25 cellular contexts compared by ENCODE assay signal in genomic region chr2:102461188-102461587, GRCh38. TPM values are rescaled to one million over a fixed set of nuclear protein-coding genes. Genes with fewer than 3 reads are reported as not detected.
DNase-seq lines count a peak whose midpoint lies in the region; ATAC-seq and TF ChIP-seq lines count a peak whose summit lies in the region.
"Had no signal": no experiment of that assay in that cellular context is flagged by ENCODE, and none has a peak within 500 bp of the region (broad histone marks: within the 10 kb centered on the region; RNA-seq: fewer than 3 reads in every experiment).

No MANE protein-coding gene starts in this region.

- peaks cover 2% of the 10 kb centered on the region for H3K9me3 ChIP-seq in mesenchymal stem cell (ENCODE audit: control insufficient read depth, low read length)
- H3K9me3 ChIP-seq: A549, BE2C had no signal

- no peak overlapping the region for H2AK5ac ChIP-seq in mesenchymal stem cell (ENCODE audit: low read length, severe bottlenecking)

- H3K36me3 ChIP-seq in mesenchymal stem cell (ENCODE audit: control insufficient read depth in 1 of 2, insufficient read depth in 2 of 2, low read depth in 1 of 2, low read length in 2 of 2): no peaks in the 10 kb centered on the region
- H3K36me3 ChIP-seq: BE2C; BLaER1 treated with 17β-estradiol and CSF1 and Interleukin-3, amounts not matched to agents 10 nM and 100 nM had no signal

- no peak overlapping the region for H3K9ac ChIP-seq in mesenchymal stem cell (ENCODE audit: low read length)
- H3K9ac ChIP-seq: BLaER1 treated with 17β-estradiol and CSF1 and Interleukin-3, amounts not matched to agents 10 nM and 100 nM; GM23248 had no signal

- H3K79me1 ChIP-seq in mesenchymal stem cell (replicated peaks; ENCODE audit: low read length, poor library complexity, severe bottlenecking): no peaks in the 10 kb centered on the region

- H3K36me3 Mint-ChIP-seq in natural killer cell treated with Interleukin-12 subunit alpha and Interleukin-12 subunit beta and Interleukin-15 and Interleukin-18, amount 100 ng/mL, for 72 hours: no peaks in the 10 kb centered on the region
- no peaks in the 10 kb centered on the region for H3K36me3 Mint-ChIP-seq in natural killer cell
- H3K36me3 Mint-ChIP-seq in stimulated activated memory B cell treated with anti-CD40 and anti-IgM and Interleukin-4, amounts not matched to agents 10 μg/mL and 1 μg/mL and 100 μg/mL, for 72 hours: no peaks in the 10 kb centered on the region
- H3K36me3 Mint-ChIP-seq: CD14-positive monocyte; CD4-positive, alpha-beta memory T cell had no signal

- no peak for TF ChIP-seq CTCF in natural killer cell (IDR thresholded peaks at IDR 0.05)

- no peak overlapping the region for H3K4me2 ChIP-seq in mesenchymal stem cell (ENCODE audit: low read length, poor library complexity, severe bottlenecking)
- H3K4me2 ChIP-seq: A549; BLaER1 treated with 17β-estradiol and CSF1 and Interleukin-3, amounts not matched to agents 10 nM and 100 nM had no signal

- peak overlapping the region; percentile 50 for H4K91ac ChIP-seq in mesenchymal stem cell (ENCODE audit: low read length)

- peaks cover 14 to 32% of the 10 kb centered on the region in 2 experiments for H3K27me3 ChIP-seq in mesenchymal stem cell (ENCODE audit: control insufficient read depth in 1 of 2, insufficient read depth in 1 of 2, low read length in 2 of 2)
- H3K27me3 ChIP-seq: BE2C; BLaER1 treated with 17β-estradiol and CSF1 and Interleukin-3, amounts not matched to agents 10 nM and 100 nM had no signal

- no peaks in the 10 kb centered on the region for H3K9me3 Mint-ChIP-seq in natural killer cell treated with Interleukin-12 subunit alpha and Interleukin-12 subunit beta and Interleukin-15 and Interleukin-18, amount 100 ng/mL, for 72 hours
- no peaks in the 10 kb centered on the region for H3K9me3 Mint-ChIP-seq in natural killer cell
- H3K9me3 Mint-ChIP-seq in stimulated activated memory B cell treated with anti-CD40 and anti-IgM and Interleukin-4, amounts not matched to agents 10 μg/mL and 1 μg/mL and 100 μg/mL, for 72 hours: peaks cover 9% of the 10 kb centered on the region

- 93% methylated on average over 6 of the region's 6 CpGs for WGBS in mesenchymal stem cell

- H2BK5ac ChIP-seq in mesenchymal stem cell (ENCODE audit: low read depth, low read length, poor library complexity, severe bottlenecking): no peak overlapping the region

- no peak overlapping the region for H3K27ac Mint-ChIP-seq in natural killer cell treated with Interleukin-12 subunit alpha and Interleukin-12 subunit beta and Interleukin-15 and Interleukin-18, amount 100 ng/mL, for 72 hours
- no peak overlapping the region for H3K27ac Mint-ChIP-seq in natural killer cell
- no peak overlapping the region for H3K27ac Mint-ChIP-seq in stimulated activated memory B cell treated with anti-CD40 and anti-IgM and Interleukin-4, amounts not matched to agents 10 μg/mL and 1 μg/mL and 100 μg/mL, for 72 hours
- H3K27ac Mint-ChIP-seq: CD14-positive monocyte; CD4-positive, alpha-beta memory T cell had no signal

- DNase-seq in natural killer cell treated with Interleukin-12 subunit alpha and Interleukin-12 subunit beta and Interleukin-15 and Interleukin-18, amount 100 ng/mL, for 72 hours (ENCODE audit: low spot score): no peak
- DNase-seq in natural killer cell (no peak), mesenchymal stem cell (no peak), T1000 (lab: John Stamatoyannopoulos, UW) (no peak), CD1c-positive myeloid dendritic cell (ENCODE audit: extremely low spot score) (no peak)
- DNase-seq: 8988T; ACHN; AML-193; BE2C; Calu3; CD4-positive, alpha-beta memory T cell; COR-L47; DMS79 treated with DMSO at 0.1 percent for 48 hours; GF-D8; GM23248; H7; HCEC 1CT had no signal

- no peak overlapping the region for H2BK15ac ChIP-seq in mesenchymal stem cell (ENCODE audit: low read depth, poor library complexity, severe bottlenecking)

- H3K27ac ChIP-seq in mesenchymal stem cell (ENCODE audit: low read length, poor library complexity, severe bottlenecking): no peak overlapping the region
- H3K27ac ChIP-seq: A549; BLaER1 treated with 17β-estradiol and CSF1 and Interleukin-3, amounts not matched to agents 10 nM and 100 nM; GM23248 had no signal

- H3K4ac ChIP-seq in mesenchymal stem cell (ENCODE audit: low read depth in 1 of 2, low read length in 2 of 2): no peak overlapping the region

- H4K8ac ChIP-seq in mesenchymal stem cell (ENCODE audit: low read length): peak overlapping the region; percentile 41

- H2BK12ac ChIP-seq in mesenchymal stem cell (ENCODE audit: low read length in 2 of 2): no peak overlapping the region

- H3K4me1 ChIP-seq in mesenchymal stem cell (ENCODE audit: control insufficient read depth, insufficient read depth, low read depth, low read length): no peaks in the 10 kb centered on the region
- H3K4me1 ChIP-seq: A549; BE2C; BLaER1 treated with 17β-estradiol and CSF1 and Interleukin-3, amounts not matched to agents 10 nM and 100 nM had no signal

- ATAC-seq in natural killer cell treated with Interleukin-12 subunit alpha and Interleukin-12 subunit beta and Interleukin-15 and Interleukin-18, amount 100 ng/mL, for 72 hours: peak; percentile 49 to 55
- ATAC-seq in natural killer cell (no peak), HG03025 (IDR thresholded peaks at IDR 0.05; ENCODE audit: low FRiP score, unreplicated experiment) (no peak)
- ATAC-seq in stimulated activated memory B cell treated with anti-CD40 and anti-IgM and Interleukin-4, amounts not matched to agents 10 μg/mL and 1 μg/mL and 100 μg/mL, for 72 hours: peak; percentile 54
- ATAC-seq: A549 had no signal

- H3K4me1 Mint-ChIP-seq in natural killer cell treated with Interleukin-12 subunit alpha and Interleukin-12 subunit beta and Interleukin-15 and Interleukin-18, amount 100 ng/mL, for 72 hours (ENCODE audit: low read depth in 2 of 2): no peaks in the 10 kb centered on the region
- H3K4me1 Mint-ChIP-seq in natural killer cell: no peaks in the 10 kb centered on the region
- H3K4me1 Mint-ChIP-seq in stimulated activated memory B cell treated with anti-CD40 and anti-IgM and Interleukin-4, amounts not matched to agents 10 μg/mL and 1 μg/mL and 100 μg/mL, for 72 hours: no peaks in the 10 kb centered on the region
- H3K4me1 Mint-ChIP-seq: CD14-positive monocyte; CD4-positive, alpha-beta memory T cell had no signal

- H3K23ac ChIP-seq in mesenchymal stem cell (ENCODE audit: low read length in 2 of 2): no peak overlapping the region

- H2BK120ac ChIP-seq in mesenchymal stem cell (ENCODE audit: low read depth, low read length): no peak overlapping the region

- no peak overlapping the region for H3K14ac ChIP-seq in mesenchymal stem cell (ENCODE audit: low read length in 2 of 2)

- no peak overlapping the region for H3K4me3 Mint-ChIP-seq in natural killer cell treated with Interleukin-12 subunit alpha and Interleukin-12 subunit beta and Interleukin-15 and Interleukin-18, amount 100 ng/mL, for 72 hours
- no peak overlapping the region for H3K4me3 Mint-ChIP-seq in natural killer cell
- H3K4me3 Mint-ChIP-seq in stimulated activated memory B cell treated with anti-CD40 and anti-IgM and Interleukin-4, amounts not matched to agents 10 μg/mL and 1 μg/mL and 100 μg/mL, for 72 hours: no peak overlapping the region
- H3K4me3 Mint-ChIP-seq: CD14-positive monocyte; CD4-positive, alpha-beta memory T cell had no signal

- no peak overlapping the region for H3K18ac ChIP-seq in mesenchymal stem cell (ENCODE audit: low read depth in 1 of 2, low read length in 2 of 2)

- H3K4me3 ChIP-seq in mesenchymal stem cell (ENCODE audit: insufficient read depth in 1 of 2, low read depth in 1 of 2, low read length in 2 of 2): no peak overlapping the region
- H3K4me3 ChIP-seq: A549; BLaER1 treated with 17β-estradiol and CSF1 and Interleukin-3, amounts not matched to agents 10 nM and 100 nM; GM23248 had no signal

- intact Hi-C loops in natural killer cell (cut with micrococcal nuclease): no loop called here

- H3K27me3 Mint-ChIP-seq in natural killer cell treated with Interleukin-12 subunit alpha and Interleukin-12 subunit beta and Interleukin-15 and Interleukin-18, amount 100 ng/mL, for 72 hours: peaks cover 0 to 2% of the 10 kb centered on the region in 2 donors
- H3K27me3 Mint-ChIP-seq in natural killer cell (ENCODE audit: low read depth in 2 of 2): peaks cover 2 to 10% of the 10 kb centered on the region in 2 donors
- peaks cover 35% of the 10 kb centered on the region for H3K27me3 Mint-ChIP-seq in stimulated activated memory B cell treated with anti-CD40 and anti-IgM and Interleukin-4, amounts not matched to agents 10 μg/mL and 1 μg/mL and 100 μg/mL, for 72 hours

- no peak overlapping the region for H2AFZ ChIP-seq in mesenchymal stem cell (ENCODE audit: low read depth, low read length)
- H2AFZ ChIP-seq: GM23248 had no signal

RNA-seq across cellular contexts. Expression of gene SLC9A4, which starts 11.8 kb away (rescaled TPM):
- under 1 TPM; 0.10 to 0.14 TPM for total RNA-seq in natural killer cell treated with Interleukin-12 subunit alpha and Interleukin-12 subunit beta and Interleukin-15 and Interleukin-18, amount 100 ng/mL, for 72 hours
- total RNA-seq in natural killer cell: under 1 TPM in 2 of 3 donors, not detected in 1; 0.19 to 0.38 TPM
- not detected for polyA plus RNA-seq in mesenchymal stem cell (2013, experiment 1 of 2)
- not detected for polyA plus RNA-seq in mesenchymal stem cell (2013, experiment 2 of 2)
- total RNA-seq: Daoy, G401, GM23248, H1, H7 had no signal
- polyA plus RNA-seq: A549; CD14-positive monocyte; CD4-positive, alpha-beta memory T cell; GM23248; H1 had no signal

RNA-seq across cellular contexts. Expression of gene IL18RAP, which starts 38.2 kb away (rescaled TPM):
- total RNA-seq in natural killer cell treated with Interleukin-12 subunit alpha and Interleukin-12 subunit beta and Interleukin-15 and Interleukin-18, amount 100 ng/mL, for 72 hours: 100 to 1,000 TPM; 159 to 355 TPM
- total RNA-seq in natural killer cell: 100 to 1,000 TPM; 136 to 309 (median 203) TPM
- 0.17 TPM for polyA plus RNA-seq in mesenchymal stem cell (2013, experiment 1 of 2)
- 0.14 TPM for polyA plus RNA-seq in mesenchymal stem cell (2013, experiment 2 of 2)
- total RNA-seq: Calu3, Daoy, G401, GM23248, H1, H7 had no signal
- polyA plus RNA-seq: CD14-positive monocyte, H1 had no signal

Comparison
In these comparisons a context has a peak if more than half of its experiments do, and no peak if none do; other contexts are left out.
1. ATAC-seq: peak in natural killer cell treated with Interleukin-12 subunit alpha and Interleukin-12 subunit beta and Interleukin-15 and Interleukin-18, amount 100 ng/mL, for 72 hours (2 of 2) and stimulated activated memory B cell treated with anti-CD40 and anti-IgM and Interleukin-4, amounts not matched to agents 10 μg/mL and 1 μg/mL and 100 μg/mL, for 72 hours (single experiment); none in natural killer cell (0 of 3) and HG03025 (single experiment).